In genomic region chr1:26744075-26744958, GRCh38 we compare ENCODE assay signal across 8 cellular contexts. TPM values are rescaled to one million over a fixed set of nuclear protein-coding genes. Genes with fewer than 3 reads are reported as not detected.
DNase-seq lines count a peak whose midpoint lies in the region; ATAC-seq and TF ChIP-seq lines count a peak whose summit lies in the region.

No MANE protein-coding gene starts in this region.

- peak overlapping the region; percentile 68 for H3K4me3 ChIP-seq in CD4-positive, CD25-positive, alpha-beta regulatory T cell (ENCODE audit: low read depth, low read length)
- H3K4me3 ChIP-seq in heart left ventricle = peak overlapping the region in 4 of 12 donors; percentile 6 to 40 (median 7)

- peaks cover 34 to 97% (median 66%) of the 10 kb centered on the region in 4 donors for H3K4me1 Mint-ChIP-seq in CD4-positive, CD25-positive, alpha-beta regulatory T cell
- H3K4me1 Mint-ChIP-seq in activated naive CD8-positive, alpha-beta T cell treated with anti-CD3 and anti-CD28 coated beads for 36 hours = peaks cover 86% of the 10 kb centered on the region

- no peaks in the 10 kb centered on the region for H3K9me3 Mint-ChIP-seq in CD4-positive, CD25-positive, alpha-beta regulatory T cell
- no peaks in the 10 kb centered on the region for H3K9me3 Mint-ChIP-seq in activated naive CD8-positive, alpha-beta T cell treated with anti-CD3 and anti-CD28 coated beads for 36 hours

- peak; percentile 97 to 99 for ATAC-seq in CD4-positive, CD25-positive, alpha-beta regulatory T cell (ENCODE audit: low read depth in 2 of 2)
- peak; percentile 96 for ATAC-seq in GM19438 (IDR thresholded peaks at IDR 0.05; ENCODE audit: low read depth, unreplicated experiment)
- peak; percentile 92 for ATAC-seq in HG03565 (IDR thresholded peaks at IDR 0.05; ENCODE audit: unreplicated experiment)
- ATAC-seq in SK-N-SH treated with all-trans-retinoic acid at 6 μM for 48 hours = peak; percentile 97
- ATAC-seq in heart left ventricle = peak; percentile 96 to 99 (median 98)
- peak; percentile 93 for ATAC-seq in sciatic nerve

- intact Hi-C loops in heart left ventricle (cut with DNase I) (loop anchor here in 6 of 10 donors (1.0 to 5.0 kb wide), 5 partner anchors 21 to 47 kb away; partner anchors contain the start of gene ARID1A (in 4 of the 6)), sciatic nerve (cut with DNase I) (no loop called here)

- 30 to 33% (median 32%) methylated on average over 8 of the region's 8 CpGs for WGBS in heart left ventricle, 4 donors

- H3K27me3 ChIP-seq in CD4-positive, CD25-positive, alpha-beta regulatory T cell (ENCODE audit: control insufficient read depth, insufficient read depth, low read length) = no peaks in the 10 kb centered on the region
- no peaks in the 10 kb centered on the region for H3K27me3 ChIP-seq in heart left ventricle

- H3K27me3 Mint-ChIP-seq in CD4-positive, CD25-positive, alpha-beta regulatory T cell = no peaks in the 10 kb centered on the region
- no peaks in the 10 kb centered on the region for H3K27me3 Mint-ChIP-seq in activated naive CD8-positive, alpha-beta T cell treated with anti-CD3 and anti-CD28 coated beads for 36 hours

- no peaks in the 10 kb centered on the region for H3K9me3 ChIP-seq in CD4-positive, CD25-positive, alpha-beta regulatory T cell (ENCODE audit: control insufficient read depth in 2 of 2, low read length in 2 of 2)
- H3K9me3 ChIP-seq in heart left ventricle = no peaks in the 10 kb centered on the region

- peaks cover 38% of the 10 kb centered on the region for H3K36me3 ChIP-seq in CD4-positive, CD25-positive, alpha-beta regulatory T cell (ENCODE audit: control insufficient read depth, insufficient read depth, low read length)
- peaks cover 0 to 83% (median 44%) of the 10 kb centered on the region in 9 donors for H3K36me3 ChIP-seq in heart left ventricle

- peak in 1 of 2 donors; percentile 44 for TF ChIP-seq POLR2A in heart left ventricle (IDR thresholded peaks at IDR 0.05)

- peak overlapping the region; percentile 95 for H3K27ac ChIP-seq in CD4-positive, CD25-positive, alpha-beta regulatory T cell (ENCODE audit: insufficient read depth, low read length, poor library complexity, severe bottlenecking)
- H3K27ac ChIP-seq in heart left ventricle = peak overlapping the region; percentile 75 to 94 (median 78)

- TF ChIP-seq CTCF in heart left ventricle (IDR thresholded peaks at IDR 0.05) = no peak

- DNase-seq in CD4-positive, CD25-positive, alpha-beta regulatory T cell = peak; percentile 74 to 97 (median 89)
- peak; percentile 82 for DNase-seq in activated naive CD8-positive, alpha-beta T cell treated with anti-CD3 and anti-CD28 coated beads for 36 hours
- peak; percentile 82 to 92 (median 87) for DNase-seq in heart left ventricle
- DNase-seq in sciatic nerve (ENCODE audit: low spot score) = no peak
- no peak for DNase-seq in NCI-H446 (lab: John Stamatoyannopoulos, UW)

- H3K4me3 Mint-ChIP-seq in CD4-positive, CD25-positive, alpha-beta regulatory T cell = peak overlapping the region; percentile 28 to 84 (median 65)
- H3K4me3 Mint-ChIP-seq in activated naive CD8-positive, alpha-beta T cell treated with anti-CD3 and anti-CD28 coated beads for 36 hours = peak overlapping the region; percentile 56

- H3K27ac Mint-ChIP-seq in CD4-positive, CD25-positive, alpha-beta regulatory T cell = peak overlapping the region; percentile 86 to 96 (median 93)
- H3K27ac Mint-ChIP-seq in activated naive CD8-positive, alpha-beta T cell treated with anti-CD3 and anti-CD28 coated beads for 36 hours = peak overlapping the region; percentile 91

- H3K36me3 Mint-ChIP-seq in CD4-positive, CD25-positive, alpha-beta regulatory T cell = peaks cover 33% of the 10 kb centered on the region
- H3K36me3 Mint-ChIP-seq in activated naive CD8-positive, alpha-beta T cell treated with anti-CD3 and anti-CD28 coated beads for 36 hours = peaks cover 77% of the 10 kb centered on the region

- H3K4me1 ChIP-seq in CD4-positive, CD25-positive, alpha-beta regulatory T cell (ENCODE audit: control insufficient read depth, insufficient read depth, low read length, poor library complexity, severe bottlenecking) = peaks cover 73% of the 10 kb centered on the region
- peaks cover 11 to 99% (median 57%) of the 10 kb centered on the region in 12 donors for H3K4me1 ChIP-seq in heart left ventricle

TF ChIP-seq in SK-N-SH treated with all-trans-retinoic acid at 6 μM for 48 hours, 23 proteins besides CTCF, POLR2A, EP300 and RAD21:
- peak; percentile 16; the same call in 1 of the 2 replicates for TF ChIP-seq ZNF8 (CRISPR knock-in tag; IDR thresholded peaks at IDR 0.05)
- TF ChIP-seq GLIS3 (CRISPR knock-in tag; IDR thresholded peaks at IDR 0.05) = no peak
TF ChIP-seq in SK-N-SH treated with all-trans-retinoic acid at 6 μM for 48 hours: peak in this region for 1.

RNA-seq across cellular contexts. Expression of gene PIGV, which starts 43.4 kb away (rescaled TPM):
- total RNA-seq in CD4-positive, CD25-positive, alpha-beta regulatory T cell = 8.6 TPM
- 10 to 100 TPM in 2 of 4 donors, 1 to 10 TPM in 2; 8.3 to 13.2 (median 9.8) TPM for polyA plus RNA-seq in CD4-positive, CD25-positive, alpha-beta regulatory T cell
- total RNA-seq in activated naive CD8-positive, alpha-beta T cell treated with anti-CD3 and anti-CD28 coated beads for 36 hours = 10 to 100 TPM; 20.8 to 20.9 TPM
- total RNA-seq in heart left ventricle (1 to 10 TPM; 4.3 to 8.8 (median 5.6) TPM), sciatic nerve (10.6 TPM)
- polyA plus RNA-seq in heart left ventricle = 1 to 10 TPM; 2.7 to 4.4 TPM

RNA-seq across cellular contexts. Expression of gene ARID1A, which starts 48.5 kb away (rescaled TPM):
- 139 TPM for total RNA-seq in CD4-positive, CD25-positive, alpha-beta regulatory T cell
- polyA plus RNA-seq in CD4-positive, CD25-positive, alpha-beta regulatory T cell = 10 to 100 TPM in 3 of 4 donors, 1 to 10 TPM in 1; 9.5 to 13.4 (median 13.0) TPM
- 10 to 100 TPM; 75.6 to 78.4 TPM for total RNA-seq in activated naive CD8-positive, alpha-beta T cell treated with anti-CD3 and anti-CD28 coated beads for 36 hours
- total RNA-seq in heart left ventricle (10 to 100 TPM; 29.0 to 73.9 (median 49.9) TPM), sciatic nerve (83.8 TPM)
- polyA plus RNA-seq in heart left ventricle = 10 to 100 TPM; 14.1 to 33.0 TPM

Comparison
In these comparisons a context has a peak if more than half of its experiments do, and no peak if none do; other contexts are left out.
1. DNase-seq: peak in CD4-positive, CD25-positive, alpha-beta regulatory T cell (3 of 3), activated naive CD8-positive, alpha-beta T cell treated with anti-CD3 and anti-CD28 coated beads for 36 hours (single experiment) and heart left ventricle (5 of 5); none in sciatic nerve (single experiment) and NCI-H446 (0 of 2).
2. Peak in every context shown above with its lines, with median percentiles within 50 percentile points of each other: ATAC-seq.